In the genomic region with DNA sequence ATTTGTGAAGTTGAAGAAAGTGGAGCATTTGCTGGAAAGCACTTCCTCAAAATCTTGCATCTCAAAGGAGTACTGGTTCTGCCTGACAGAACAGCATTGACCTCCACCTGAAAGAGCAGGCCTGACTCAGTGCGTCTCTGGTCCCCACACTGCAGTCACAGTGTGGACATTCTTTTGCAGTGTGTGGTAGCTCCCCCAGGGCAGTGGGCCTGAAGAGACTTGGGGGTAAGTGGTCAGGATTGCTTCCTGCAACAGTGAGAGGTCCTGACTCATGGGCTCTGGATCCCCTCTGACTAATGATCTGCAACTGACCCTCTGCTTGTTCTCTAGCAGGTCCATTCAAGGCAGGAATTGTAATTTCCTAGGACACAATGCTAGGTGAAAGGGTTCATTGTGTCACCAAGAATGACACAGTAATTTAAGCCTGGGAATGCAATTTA, we compare ENCODE assay signal across 11 cellular contexts.
A peak's percentile ranks its signal among the peaks of the same experiment; 100 is the strongest.
DNase-seq lines count a peak whose midpoint lies in the region; ATAC-seq and TF ChIP-seq lines count a peak whose summit lies in the region.
"Had no signal": no experiment of that assay in that cellular context is flagged by ENCODE, and none has a peak within 500 bp of the region (broad histone marks: within the 10 kb centered on the region; RNA-seq: fewer than 3 reads in every experiment).

No MANE protein-coding gene starts in this region.

- H3K4me1 ChIP-seq in lung (ENCODE audit: control insufficient read depth in 2 of 2, insufficient read depth in 2 of 2, low read length in 2 of 2): peaks cover 0 to 2% of the 10 kb centered on the region in 2 donors
- H3K4me1 ChIP-seq in esophagus squamous epithelium: peaks cover 0 to 23% (median 0%) of the 10 kb centered on the region in 3 donors
- H3K4me1 ChIP-seq: ascending aorta had no signal

- H3K27me3 ChIP-seq in lung (ENCODE audit: control insufficient read depth, insufficient read depth) (no peaks in the 10 kb centered on the region), esophagus squamous epithelium (no peaks in the 10 kb centered on the region)
- H3K27me3 ChIP-seq: ascending aorta, tibial nerve had no signal

- WGBS in lung, 2 donors: 97 to 100% methylated on average over 1 of the region's 1 CpG
- 82 to 91% methylated on average over 1 of the region's 1 CpG for WGBS in esophagus squamous epithelium, 2 donors

- no peak overlapping the region for H3K27ac ChIP-seq in lung (ENCODE audit: low read depth in 1 of 2, low read length in 1 of 2)
- no peak overlapping the region for H3K27ac ChIP-seq in esophagus squamous epithelium
- H3K27ac ChIP-seq: ascending aorta, tibial nerve had no signal

- no peaks in the 10 kb centered on the region for H3K9me3 ChIP-seq in lung (ENCODE audit: control insufficient read depth in 2 of 2, insufficient read depth in 1 of 2, low read length in 1 of 2)
- no peaks in the 10 kb centered on the region for H3K9me3 ChIP-seq in esophagus squamous epithelium
- H3K9me3 ChIP-seq: ascending aorta, tibial nerve had no signal

- no peak for TF ChIP-seq POLR2A in esophagus squamous epithelium (IDR thresholded peaks at IDR 0.05)

- TF ChIP-seq CTCF in lung (IDR thresholded peaks at IDR 0.05; ENCODE audit: control extremely low read depth, extremely low read depth) (no peak), esophagus squamous epithelium (IDR thresholded peaks at IDR 0.05) (no peak)

- ATAC-seq in GM18867 (IDR thresholded peaks at IDR 0.05; ENCODE audit: unreplicated experiment) (peak; percentile 50), HG02840 (IDR thresholded peaks at IDR 0.05; ENCODE audit: low FRiP score, unreplicated experiment) (peak; percentile 44), lung (ENCODE audit: insufficient read depth, low FRiP score) (peak; percentile 19)

- no peak overlapping the region for H3K4me3 ChIP-seq in lung
- H3K4me3 ChIP-seq in esophagus squamous epithelium: no peak overlapping the region
- H3K4me3 ChIP-seq: ascending aorta, tibial nerve had no signal

- intact Hi-C loops in esophagus squamous epithelium (cut with DNase I): no loop called here

- H3K36me3 ChIP-seq in lung (ENCODE audit: control insufficient read depth in 2 of 2, insufficient read depth in 2 of 2, low read length in 2 of 2) (no peaks in the 10 kb centered on the region), esophagus squamous epithelium (no peaks in the 10 kb centered on the region)
- H3K36me3 ChIP-seq: ascending aorta, tibial nerve had no signal

- DNase-seq in RPMI7951 (ENCODE audit: low read depth): peak; percentile 92
- no peak for DNase-seq in lung (ENCODE audit: low spot score)
- no peak for DNase-seq in NCI-H2196 (lab: John Stamatoyannopoulos, UW; ENCODE audit: unreplicated experiment)
- no peak for DNase-seq in HUDEP-2 (lab: John Stamatoyannopoulos, UW; ENCODE audit: unreplicated experiment in 76 of 76)
- DNase-seq in esophagus squamous epithelium (lab: John Stamatoyannopoulos, UW): no peak
- no peak for DNase-seq in SKM-1 (lab: John Stamatoyannopoulos, UW; ENCODE audit: unreplicated experiment)
- DNase-seq: nephron progenitor cell had no signal
